ENCODE assay signal across 8 cellular contexts in genomic region chr12:13980548-13981295, GRCh38. TPM values are rescaled to one million over a fixed set of nuclear protein-coding genes. Genes with fewer than 3 reads are reported as not detected.
DNase-seq lines count a peak whose midpoint lies in the region; ATAC-seq and TF ChIP-seq lines count a peak whose summit lies in the region.
"Had no signal": no experiment of that assay in that cellular context is flagged by ENCODE, and none has a peak within 500 bp of the region (broad histone marks: within the 10 kb centered on the region; RNA-seq: fewer than 3 reads in every experiment).

No MANE protein-coding gene starts in this region.

- peaks cover 2% of the 10 kb centered on the region for H3K4me1 ChIP-seq in iPS-15b (ENCODE audit: control insufficient read depth, insufficient read depth, low read length)
- H3K4me1 ChIP-seq in sigmoid colon = peaks cover 0 to 25% (median 22%) of the 10 kb centered on the region in 4 donors

- H3K27me3 ChIP-seq in H7 (ENCODE audit: control insufficient read depth, insufficient read depth, low read length) = peaks cover 46% of the 10 kb centered on the region
- peaks cover 52% of the 10 kb centered on the region for H3K27me3 ChIP-seq in iPS-15b (ENCODE audit: control insufficient read depth, insufficient read depth, low read length)
- H3K27me3 ChIP-seq in sigmoid colon = peaks cover 11 to 79% (median 27%) of the 10 kb centered on the region in 3 donors

- peaks cover 17% of the 10 kb centered on the region for H3K4me1 Mint-ChIP-seq in stimulated activated effector memory CD8-positive, alpha-beta T cell treated with anti-CD3 and anti-CD28 coated beads, Interleukin-12 subunit alpha, Interleukin-12 subunit beta, amount 100 ng/mL, for 72 hours

- no peak overlapping the region for H3K27ac ChIP-seq in sigmoid colon

- H3K9me3 ChIP-seq in iPS-15b (ENCODE audit: control insufficient read depth, insufficient read depth, low read length) = no peaks in the 10 kb centered on the region
- peaks cover 0 to 3% (median 0%) of the 10 kb centered on the region in 4 donors for H3K9me3 ChIP-seq in sigmoid colon

- WGBS in sigmoid colon, 2 donors = 2 to 3% methylated on average over 53 of the region's 53 CpGs

- H3K9ac ChIP-seq in iPS-15b (ENCODE audit: low read depth, low read length) = no peak overlapping the region

- peaks cover 3% of the 10 kb centered on the region for H3K9me3 Mint-ChIP-seq in stimulated activated effector memory CD8-positive, alpha-beta T cell treated with anti-CD3 and anti-CD28 coated beads, Interleukin-12 subunit alpha, Interleukin-12 subunit beta, amount 100 ng/mL, for 72 hours

- no peak overlapping the region for H3K4me3 Mint-ChIP-seq in stimulated activated effector memory CD8-positive, alpha-beta T cell treated with anti-CD3 and anti-CD28 coated beads, Interleukin-12 subunit alpha, Interleukin-12 subunit beta, amount 100 ng/mL, for 72 hours

- no peak for TF ChIP-seq POLR2A in sigmoid colon (IDR thresholded peaks at IDR 0.05)

- H3K36me3 Mint-ChIP-seq in stimulated activated effector memory CD8-positive, alpha-beta T cell treated with anti-CD3 and anti-CD28 coated beads, Interleukin-12 subunit alpha, Interleukin-12 subunit beta, amount 100 ng/mL, for 72 hours = no peaks in the 10 kb centered on the region

- no peak for ATAC-seq in stimulated activated effector memory CD8-positive, alpha-beta T cell treated with anti-CD3 and anti-CD28 coated beads, Interleukin-12 subunit alpha, Interleukin-12 subunit beta, amount 100 ng/mL, for 72 hours
- no peak for ATAC-seq in HG03135 (IDR thresholded peaks at IDR 0.05; ENCODE audit: unreplicated experiment)

- H3K36me3 ChIP-seq in H7 (replicated peaks; ENCODE audit: control insufficient read depth, insufficient read depth, low read length) (no peaks in the 10 kb centered on the region), iPS-15b (ENCODE audit: control insufficient read depth, insufficient read depth, low read length) (no peaks in the 10 kb centered on the region), sigmoid colon (no peaks in the 10 kb centered on the region)

- H3K4me3 ChIP-seq in H7 (ENCODE audit: insufficient read depth, low read depth, low read length) (peak overlapping the region; percentile 78), iPS-15b (ENCODE audit: low read depth, low read length) (peak overlapping the region; percentile 86), sigmoid colon (peak overlapping the region; percentile 16 to 43 (median 36))

- intact Hi-C loops in sigmoid colon (cut with DNase I) = no loop called here

- TF ChIP-seq EP300 in sigmoid colon (IDR thresholded peaks at IDR 0.05) = no peak

- DNase-seq in H7 (peak; percentile 62), SW480 (ENCODE audit: low spot score) (peak; percentile 34), sigmoid colon (no peak), amniotic stem cell (lab: John Stamatoyannopoulos, UW) (no peak)
- DNase-seq in stimulated activated effector memory CD8-positive, alpha-beta T cell treated with anti-CD3 and anti-CD28 coated beads, Interleukin-12 subunit alpha, Interleukin-12 subunit beta, amount 100 ng/mL, for 72 hours (ENCODE audit: low spot score in 2 of 2) = no peak
- DNase-seq: activated naive CD4-positive, alpha-beta T cell treated with anti-CD3 and anti-CD28 coated beads, Interleukin-2, amount 50 U/mL, for 16 hours had no signal

- no peak overlapping the region for H3K27ac Mint-ChIP-seq in stimulated activated effector memory CD8-positive, alpha-beta T cell treated with anti-CD3 and anti-CD28 coated beads, Interleukin-12 subunit alpha, Interleukin-12 subunit beta, amount 100 ng/mL, for 72 hours

- TF ChIP-seq CTCF in sigmoid colon (IDR thresholded peaks at IDR 0.05) = no peak

RNA-seq across cellular contexts. Expression of gene GRIN2B, which starts 0.7 kb away (rescaled TPM):
- 0.10 and 1.00 TPM in 2 replicates for total RNA-seq in H7 (2014; rRNA removed; shearing (Covaris generic))
- total RNA-seq in sigmoid colon = under 1 TPM; under 0.01 to 0.41 (median under 0.01) TPM
- under 1 TPM in 1 of 3 donors, not detected in 2; 0.69 TPM for polyA plus RNA-seq in sigmoid colon

Comparison
In these comparisons a context has a peak if more than half of its experiments do, and no peak if none do; other contexts are left out.
1. DNase-seq: peak in H7 (single experiment) and SW480 (single experiment); none in sigmoid colon (single experiment), stimulated activated effector memory CD8-positive, alpha-beta T cell treated with anti-CD3 and anti-CD28 coated beads, Interleukin-12 subunit alpha, Interleukin-12 subunit beta, amount 100 ng/mL, for 72 hours (0 of 2) and amniotic stem cell (single experiment).
2. H3K4me3 ChIP-seq: peak in every context shown above with its lines; median percentile 86 in iPS-15b; 78 in H7; 36 in sigmoid colon.